In the genomic region with DNA sequence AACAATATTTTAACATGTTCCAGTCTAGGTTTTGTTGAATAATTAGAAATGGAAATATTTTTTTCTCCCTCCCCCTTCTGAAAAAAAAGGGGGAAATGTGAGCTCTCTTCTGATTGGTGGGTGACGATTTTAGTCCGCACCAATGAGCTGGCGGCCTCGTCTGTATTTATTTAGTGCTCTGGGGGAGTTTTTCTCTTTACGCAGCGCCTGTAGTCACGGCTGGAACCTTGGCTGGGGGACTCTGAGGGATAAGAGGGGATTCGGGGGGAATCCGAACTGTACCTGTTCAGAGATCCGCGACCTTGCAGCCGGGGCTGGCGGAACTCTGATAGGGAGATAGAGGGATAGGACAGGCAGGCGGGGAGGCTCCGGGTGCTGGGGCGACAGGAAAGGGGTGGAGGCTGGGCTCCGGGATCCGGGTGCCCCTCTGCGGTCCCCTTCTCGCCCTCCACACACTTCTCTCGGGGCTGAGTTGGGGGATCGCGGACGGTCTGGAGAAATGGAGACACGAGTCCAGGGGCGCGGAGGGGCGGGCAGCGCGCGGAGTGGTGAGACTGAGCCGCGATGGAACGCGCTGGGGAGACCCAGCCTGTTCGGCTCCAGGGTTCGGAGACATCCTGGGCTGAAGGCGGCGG, we compare ENCODE assay signal across 8 cellular contexts.
DNase-seq lines count a peak whose midpoint lies in the region; ATAC-seq and TF ChIP-seq lines count a peak whose summit lies in the region.

No MANE protein-coding gene starts in this region.

- POLR2A ChIA-PET in HEK293 (lab: Yijun Ruan, JAX) = interaction anchor here (0.6 to 1.0 kb wide), 3 partner anchors 12 to 100 kb away, joined by 3 to 4 read pairs (median 3); partner anchors contain the start of gene HSD17B12

- H3K36me3 ChIP-seq in HEK293 (ENCODE audit: control insufficient read depth in 2 of 2, insufficient read depth in 1 of 2, low read length in 2 of 2) (no peaks in the 10 kb centered on the region), left lung (no peaks in the 10 kb centered on the region)

- H3K27ac ChIP-seq in HEK293 (ENCODE audit: extremely low read depth, low read depth, low read length) (no peak overlapping the region), left lung (no peak overlapping the region)

- H3K4me3 ChIP-seq in HEK293 (ENCODE audit: low read depth, low read length) (peak overlapping the region; percentile 51), left lung (no peak overlapping the region)

- H3K4me1 Mint-ChIP-seq in memory B cell = peaks cover 32% of the 10 kb centered on the region

- peaks cover 87 to 94% of the 10 kb centered on the region in 2 donors for H3K27me3 ChIP-seq in left lung

- H3K9me3 Mint-ChIP-seq in memory B cell = peaks cover 2% of the 10 kb centered on the region

- CTCF ChIA-PET in HEK293 (lab: Yijun Ruan, JAX) = interaction anchor here (0.6 to 1.6 kb wide), 6 partner anchors 29 to 299 kb away, joined by 3 to 4 read pairs (median 3); no protein-coding TSS in a partner anchor

- DNase-seq in AG08395 (ENCODE audit: low spot score) (peak; percentile 51), astrocyte of the hippocampus (ENCODE audit: low read depth, low spot score) (peak; percentile 43), memory B cell (ENCODE audit: low spot score in 2 of 2) (no peak), kidney tubule cell (ENCODE audit: low spot score) (no peak), UCSD-AML1 (lab: John Stamatoyannopoulos, UW; ENCODE audit: unreplicated experiment) (no peak), left lung (no peak)

- no peak for TF ChIP-seq CTCF in HEK293 (tag by site-specific recombination; IDR thresholded peaks at IDR 0.05)
- no peak for TF ChIP-seq CTCF in left lung (IDR thresholded peaks at IDR 0.05)

- H3K36me3 Mint-ChIP-seq in memory B cell = peaks cover 1% of the 10 kb centered on the region

- H3K9me3 ChIP-seq in HEK293 (ENCODE audit: control insufficient read depth, insufficient read depth, low read depth, low read length) (no peaks in the 10 kb centered on the region), left lung (no peaks in the 10 kb centered on the region)

- no peak overlapping the region for H3K27ac Mint-ChIP-seq in memory B cell

- H3K4me3 Mint-ChIP-seq in memory B cell = peak overlapping the region; percentile 84

- intact Hi-C loops in left lung (cut with DNase I) = no loop called here

- H3K4me1 ChIP-seq in HEK293 (ENCODE audit: control insufficient read depth, insufficient read depth, low read length) (peaks cover 3% of the 10 kb centered on the region; the same call in 1 of the 2 replicates), left lung (peaks cover 2 to 24% of the 10 kb centered on the region in 2 donors)

- ATAC-seq in memory B cell (ENCODE audit: low read depth) (peak; percentile 17), GM19455 (IDR thresholded peaks at IDR 0.05; ENCODE audit: unreplicated experiment) (no peak), left lung (no peak)

- peaks cover 39% of the 10 kb centered on the region for H3K27me3 Mint-ChIP-seq in memory B cell

TF ChIP-seq in HEK293, 187 proteins besides CTCF, POLR2A, EP300 and RAD21:
- TF ChIP-seq ZFHX2 (tag by site-specific recombination; conservative IDR thresholded peaks at IDR 0.05) (no peak), SP2 (tag by site-specific recombination; IDR thresholded peaks at IDR 0.05) (0 out of 2 replicates have a peak, but pooled peaks have one; percentile 34), PATZ1 (tag by site-specific recombination; IDR thresholded peaks at IDR 0.05) (peak; percentile 48; the same call in 1 of the 2 replicates), ZNF600 (tag by site-specific recombination; IDR thresholded peaks at IDR 0.05) (peak; percentile 16; the same call in 1 of the 2 replicates), ZNF202 (tag by site-specific recombination; IDR thresholded peaks at IDR 0.05; ENCODE audit: borderline replicate concordance) (no peak), ZBTB8A (tag by site-specific recombination; IDR thresholded peaks at IDR 0.05) (peak; percentile 48), ZBTB17 (tag by site-specific recombination; IDR thresholded peaks at IDR 0.05) (peak; percentile 51), ZBTB26 (tag by site-specific recombination; optimal IDR thresholded peaks at IDR 0.05) (peak; percentile 41), MZF1 (tag by site-specific recombination; IDR thresholded peaks at IDR 0.05; ENCODE audit: borderline replicate concordance) (peak; percentile 78), ZNF366 (tag by site-specific recombination; conservative IDR thresholded peaks at IDR 0.05) (peak; percentile 31; the same call in 1 of the 2 replicates), ZNF513 (tag by site-specific recombination; IDR thresholded peaks at IDR 0.05) (no peak), ZNF335 (tag by site-specific recombination; conservative IDR thresholded peaks at IDR 0.05) (peak; percentile 68)
- TF ChIP-seq, protein P1, sequence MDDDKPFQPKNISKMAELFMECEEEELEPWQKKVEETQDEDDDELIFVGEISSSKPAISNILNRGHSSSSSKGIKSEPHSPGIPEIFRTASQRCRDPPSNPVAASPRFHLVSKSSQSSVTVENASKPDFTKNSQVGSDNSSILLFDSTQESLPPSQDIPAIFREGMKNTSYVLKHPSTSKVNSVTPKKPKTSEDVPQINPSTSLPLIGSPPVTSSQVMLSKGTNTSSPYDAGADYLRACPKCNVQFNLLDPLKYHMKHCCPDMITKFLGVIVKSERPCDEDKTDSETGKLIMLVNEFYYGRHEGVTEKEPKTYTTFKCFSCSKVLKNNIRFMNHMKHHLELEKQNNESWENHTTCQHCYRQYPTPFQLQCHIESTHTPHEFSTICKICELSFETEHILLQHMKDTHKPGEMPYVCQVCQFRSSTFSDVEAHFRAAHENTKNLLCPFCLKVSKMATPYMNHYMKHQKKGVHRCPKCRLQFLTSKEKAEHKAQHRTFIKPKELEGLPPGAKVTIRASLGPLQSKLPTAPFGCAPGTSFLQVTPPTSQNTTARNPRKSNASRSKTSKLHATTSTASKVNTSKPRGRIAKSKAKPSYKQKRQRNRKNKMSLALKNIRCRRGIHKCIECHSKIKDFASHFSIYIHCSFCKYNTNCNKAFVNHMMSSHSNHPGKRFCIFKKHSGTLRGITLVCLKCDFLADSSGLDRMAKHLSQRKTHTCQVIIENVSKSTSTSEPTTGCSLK (tag by site-specific recombination; IDR thresholded peaks at IDR 0.05) = no peak
- TF ChIP-seq, protein P2, sequence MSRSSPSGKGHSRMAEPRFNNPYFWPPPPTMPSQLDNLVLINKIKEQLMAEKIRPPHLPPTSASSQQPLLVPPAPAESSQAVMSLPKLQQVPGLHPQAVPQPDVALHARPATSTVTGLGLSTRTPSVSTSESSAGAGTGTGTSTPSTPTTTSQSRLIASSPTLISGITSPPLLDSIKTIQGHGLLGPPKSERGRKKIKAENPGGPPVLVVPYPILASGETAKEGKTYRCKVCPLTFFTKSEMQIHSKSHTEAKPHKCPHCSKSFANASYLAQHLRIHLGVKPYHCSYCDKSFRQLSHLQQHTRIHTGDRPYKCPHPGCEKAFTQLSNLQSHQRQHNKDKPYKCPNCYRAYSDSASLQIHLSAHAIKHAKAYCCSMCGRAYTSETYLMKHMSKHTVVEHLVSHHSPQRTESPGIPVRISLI (tag by site-specific recombination; IDR thresholded peaks at IDR 0.05) = peak; percentile 81
TF ChIP-seq in HEK293: peak in this region for 10.

Comparison
In these comparisons a context has a peak if more than half of its experiments do, and no peak if none do; other contexts are left out.
1. DNase-seq: peak in AG08395 (single experiment) and astrocyte of the hippocampus (single experiment); none in memory B cell (0 of 2), kidney tubule cell (single experiment), UCSD-AML1 (single experiment) and left lung (0 of 2).